16 cellular contexts compared by ENCODE assay signal in genomic region chr9:89474939-89475338, GRCh38. TPM values are rescaled to one million over a fixed set of nuclear protein-coding genes. Genes with fewer than 3 reads are reported as not detected.
DNase-seq lines count a peak whose midpoint lies in the region; ATAC-seq, FAIRE-seq and TF ChIP-seq lines count a peak whose summit lies in the region.
"Had no signal": no experiment of that assay in that cellular context is flagged by ENCODE, and none has a peak within 500 bp of the region (broad histone marks: within the 10 kb centered on the region; RNA-seq: fewer than 3 reads in every experiment).

No MANE protein-coding gene starts in this region.

- H3K4me1 Mint-ChIP-seq in activated T-cell treated with anti-CD3 and anti-CD28 coated beads, Interleukin-2, amount 50 U/mL, for 24 hours (ENCODE audit: low read depth): peaks cover 96% of the 10 kb centered on the region
- peaks cover 91% of the 10 kb centered on the region for H3K4me1 Mint-ChIP-seq in activated T-cell treated with anti-CD3 and anti-CD28 coated beads, Interleukin-2, amount 50 U/mL, for 4 hours (ENCODE audit: low read depth)
- peaks cover 86% of the 10 kb centered on the region for H3K4me1 Mint-ChIP-seq in activated CD8-positive, alpha-beta T cell treated with anti-CD3 and anti-CD28 coated beads for 36 hours (ENCODE audit: low read depth)

- H3K27ac Mint-ChIP-seq in activated T-cell treated with anti-CD3 and anti-CD28 coated beads, Interleukin-2, amount 50 U/mL, for 24 hours: peak overlapping the region; percentile 96
- peak overlapping the region; percentile 98 for H3K27ac Mint-ChIP-seq in activated CD8-positive, alpha-beta T cell treated with anti-CD3 and anti-CD28 coated beads for 36 hours

- H3K4me3 Mint-ChIP-seq in activated T-cell treated with anti-CD3 and anti-CD28 coated beads, Interleukin-2, amount 50 U/mL, for 24 hours: peak overlapping the region; percentile 87
- H3K4me3 Mint-ChIP-seq in activated T-cell treated with anti-CD3 and anti-CD28 coated beads, Interleukin-2, amount 50 U/mL, for 4 hours: no peak overlapping the region
- H3K4me3 Mint-ChIP-seq in activated CD8-positive, alpha-beta T cell treated with anti-CD3 and anti-CD28 coated beads for 36 hours: peak overlapping the region; percentile 90

- TF ChIP-seq POLR2A in GM12891 (IDR thresholded peaks at IDR 0.05; ENCODE audit: low read depth, low read length) (no peak), gastrocnemius medialis (IDR thresholded peaks at IDR 0.05) (no peak)

- H3K27me3 ChIP-seq in gastrocnemius medialis: no peaks in the 10 kb centered on the region
- H3K27me3 ChIP-seq: uterus had no signal

- in situ Hi-C loops in gastrocnemius medialis (cut with MboI; ENCODE audit: low sequenced_read_pairs in 4 of 4): no loop called here

- FAIRE-seq in GM19239 (lab: Jason Lieb, UNC) (no peak), GM12891 (lab: Jason Lieb, UNC) (no peak)
- FAIRE-seq: HepG2 had no signal

- peak overlapping the region; percentile 61 for H3K27ac ChIP-seq in temporal lobe (ENCODE audit: low read depth, low read length)
- peak overlapping the region in 2 of 4 donors; percentile 9 to 27 for H3K27ac ChIP-seq in gastrocnemius medialis
- H3K27ac ChIP-seq: uterus had no signal

- POLR2A ChIA-PET in activated CD8-positive, alpha-beta T cell treated with anti-CD3 and anti-CD28 coated beads for 36 hours (lab: Charles Lee): interaction anchor here (1.0 to 5.5 kb wide), 10 partner anchors 10 to 74 kb away, joined by 3 to 32 read pairs (median 4); no protein-coding TSS in a partner anchor

- peaks cover 32 to 37% of the 10 kb centered on the region in 2 donors for H3K4me1 ChIP-seq in gastrocnemius medialis
- H3K4me1 ChIP-seq: uterus had no signal

- CTCF ChIA-PET in activated CD8-positive, alpha-beta T cell treated with anti-CD3 and anti-CD28 coated beads for 36 hours (lab: Charles Lee): interaction anchor here (1.4 to 2.6 kb wide), 3 partner anchors 8 to 74 kb away, joined by 4 to 21 read pairs (median 7); no protein-coding TSS in a partner anchor

- no peak for TF ChIP-seq CTCF in activated CD8-positive, alpha-beta T cell treated with anti-CD3 and anti-CD28 coated beads for 36 hours (IDR thresholded peaks at IDR 0.05)
- TF ChIP-seq CTCF in gastrocnemius medialis (IDR thresholded peaks at IDR 0.05 in 4 of 5, conservative IDR thresholded peaks at IDR 0.05 in 1 of 5): no peak

- DNase-seq in activated T-cell treated with anti-CD3 and anti-CD28 coated beads, Interleukin-2, amount 50 U/mL, for 24 hours: peak; percentile 33
- DNase-seq in activated T-cell treated with anti-CD3 and anti-CD28 coated beads, Interleukin-2, amount 50 U/mL, for 4 hours: no peak
- peak; percentile 1 for DNase-seq in activated CD8-positive, alpha-beta T cell treated with anti-CD3 and anti-CD28 coated beads for 36 hours
- no peak for DNase-seq in GM19239 (ENCODE audit: insufficient read length, low spot score)
- DNase-seq in GM12891 (ENCODE audit: insufficient read length, low spot score): no peak
- no peak for DNase-seq in gastrocnemius medialis
- DNase-seq: glutamatergic neuron, islet precursor cell, NCI-H2029 treated with DMSO at 0.1 percent for 48 hours, occipital lobe, PC-3, uterus had no signal

- H3K36me3 ChIP-seq in gastrocnemius medialis: no peaks in the 10 kb centered on the region
- H3K36me3 ChIP-seq: uterus had no signal

- no peak for ATAC-seq in activated T-cell treated with anti-CD3 and anti-CD28 coated beads, Interleukin-2, amount 50 U/mL, for 4 hours
- no peak for ATAC-seq in activated CD8-positive, alpha-beta T cell treated with anti-CD3 and anti-CD28 coated beads for 36 hours
- peak; percentile 7 for ATAC-seq in esophagus mucosa
- ATAC-seq in gastrocnemius medialis: no peak
- ATAC-seq: HepG2, PC-3 had no signal

- intact Hi-C loops in activated CD8-positive, alpha-beta T cell treated with anti-CD3 and anti-CD28 coated beads for 36 hours (cut with micrococcal nuclease): loop anchor here (5.0 kb wide), 1 partner anchor 158 kb away; the partner anchor contains the start of gene SECISBP2
- intact Hi-C loops in gastrocnemius medialis (cut with DNase I; ENCODE audit: low total_unique reads): no loop called here

- peaks cover 3% of the 10 kb centered on the region for H3K9me3 Mint-ChIP-seq in activated T-cell treated with anti-CD3 and anti-CD28 coated beads, Interleukin-2, amount 50 U/mL, for 24 hours
- H3K9me3 Mint-ChIP-seq in activated T-cell treated with anti-CD3 and anti-CD28 coated beads, Interleukin-2, amount 50 U/mL, for 4 hours: peaks cover 4% of the 10 kb centered on the region
- H3K9me3 Mint-ChIP-seq in activated CD8-positive, alpha-beta T cell treated with anti-CD3 and anti-CD28 coated beads for 36 hours: peaks cover 4% of the 10 kb centered on the region

- H3K4me3 ChIP-seq in gastrocnemius medialis: no peak overlapping the region
- H3K4me3 ChIP-seq: skin epidermis, uterus had no signal

- H3K27me3 Mint-ChIP-seq in activated T-cell treated with anti-CD3 and anti-CD28 coated beads, Interleukin-2, amount 50 U/mL, for 24 hours: no peaks in the 10 kb centered on the region
- no peaks in the 10 kb centered on the region for H3K27me3 Mint-ChIP-seq in activated T-cell treated with anti-CD3 and anti-CD28 coated beads, Interleukin-2, amount 50 U/mL, for 4 hours (ENCODE audit: low read depth)
- peaks cover 3% of the 10 kb centered on the region for H3K27me3 Mint-ChIP-seq in activated CD8-positive, alpha-beta T cell treated with anti-CD3 and anti-CD28 coated beads for 36 hours

- peaks cover 96% of the 10 kb centered on the region for H3K36me3 Mint-ChIP-seq in activated T-cell treated with anti-CD3 and anti-CD28 coated beads, Interleukin-2, amount 50 U/mL, for 24 hours (ENCODE audit: low read depth)
- peaks cover 64% of the 10 kb centered on the region for H3K36me3 Mint-ChIP-seq in activated T-cell treated with anti-CD3 and anti-CD28 coated beads, Interleukin-2, amount 50 U/mL, for 4 hours (ENCODE audit: insufficient read depth)
- peaks cover 91% of the 10 kb centered on the region for H3K36me3 Mint-ChIP-seq in activated CD8-positive, alpha-beta T cell treated with anti-CD3 and anti-CD28 coated beads for 36 hours (ENCODE audit: low read depth)

- H3K9me3 ChIP-seq in gastrocnemius medialis: no peaks in the 10 kb centered on the region
- H3K9me3 ChIP-seq: uterus had no signal

TF ChIP-seq in GM12891, 5 proteins besides CTCF, POLR2A, EP300 and RAD21:
- TF ChIP-seq POLR2AphosphoS5 (IDR thresholded peaks at IDR 0.05; ENCODE audit: low read depth, low read length) (no peak), POU2F2 (IDR thresholded peaks at IDR 0.05; ENCODE audit: low read depth, low read length) (no peak), PAX5 (IDR thresholded peaks at IDR 0.05; ENCODE audit: insufficient read depth, low read length, severe bottlenecking) (no peak), SPI1 (IDR thresholded peaks at IDR 0.05; ENCODE audit: low read depth, low read length) (no peak), TAF1 (IDR thresholded peaks at IDR 0.05; ENCODE audit: low read depth, low read length) (no peak)

RNA-seq across cellular contexts. Expression of gene SEMA4D, which starts 23.0 kb away (rescaled TPM):
- 100 to 1,000 TPM; 248 to 348 (median 344) TPM for total RNA-seq in activated T-cell treated with anti-CD3 and anti-CD28 coated beads, Interleukin-2, amount 50 U/mL, for 4 hours
- total RNA-seq in activated CD8-positive, alpha-beta T cell treated with anti-CD3 and anti-CD28 coated beads for 36 hours: 100 to 1,000 TPM; 290 to 317 TPM
- 30.4 TPM for total RNA-seq in esophagus mucosa
- 10.6 TPM for total RNA-seq in temporal lobe
- polyA plus RNA-seq in GM12891 (2012; ENCODE audit: low read depth, missing spikeins): 42.2 TPM
- 10 to 100 TPM; 23.6 to 77.0 (median 41.3) TPM for total RNA-seq in gastrocnemius medialis

Comparison
In these comparisons a context has a peak if more than half of its experiments do, and no peak if none do; other contexts are left out.
1. DNase-seq: peak in activated T-cell treated with anti-CD3 and anti-CD28 coated beads, Interleukin-2, amount 50 U/mL, for 24 hours (single experiment) and activated CD8-positive, alpha-beta T cell treated with anti-CD3 and anti-CD28 coated beads for 36 hours (single experiment); none in activated T-cell treated with anti-CD3 and anti-CD28 coated beads, Interleukin-2, amount 50 U/mL, for 4 hours (single experiment), GM19239 (single experiment), GM12891 (single experiment) and gastrocnemius medialis (0 of 2).